ENCODE assay signal across 1 cellular context in genomic region chr13:26132756-26133155, GRCh38.
TF ChIP-seq lines count a peak whose summit lies in the region.

No MANE protein-coding gene starts in this region.

TF ChIP-seq in SK-N-SH treated with all-trans-retinoic acid at 6 μM for 48 hours, 23 proteins besides CTCF, POLR2A, EP300 and RAD21 (continued from another document):
- TF ChIP-seq POU6F1 (CRISPR knock-in tag; IDR thresholded peaks at IDR 0.05; ENCODE audit: borderline replicate concordance, low read depth): no peak
TF ChIP-seq in SK-N-SH treated with all-trans-retinoic acid at 6 μM for 48 hours: peak in this region for 0.
